31 cellular contexts compared by ENCODE assay signal in genomic region chr10:50981904-50982303, GRCh38.
"Had no signal": no experiment of that assay in that cellular context is flagged by ENCODE, and none has a peak within 500 bp of the region (broad histone marks: within the 10 kb centered on the region; RNA-seq: fewer than 3 reads in every experiment).

No MANE protein-coding gene starts in this region.

- H3K36me3 ChIP-seq: ascending aorta, cardiac muscle cell had no signal

- H3K9me3 ChIP-seq: ascending aorta had no signal

- H3K27me3 ChIP-seq: ascending aorta, cardiac muscle cell had no signal

- H3K4me3 ChIP-seq: ascending aorta, cardiac muscle cell had no signal

- DNase-seq: activated B cell treated with CpG ODN at 0.5 μM for 24 hours; activated CD4-positive, alpha-beta memory T cell treated with anti-CD3 and anti-CD28 coated beads for 36 hours; activated CD4-positive, alpha-beta T cell treated with anti-CD3 and anti-CD28 coated beads for 4 hours; activated CD4-positive, alpha-beta T cell treated with anti-CD3 and anti-CD28 coated beads, Interleukin-2, amount 10 ng/mL, durations not matched to agents 24 days and 14 days; activated CD4-positive, alpha-beta T cell treated with anti-CD3 and anti-CD28 coated beads, Interleukin-2, amount 50 U/mL, for 1 hour; activated CD4-positive, alpha-beta T cell treated with anti-CD3 and anti-CD28 coated beads, Interleukin-2, amount 50 U/mL, for 4 hours; activated CD4-positive, CD25-positive, alpha-beta regulatory T cell treated with anti-CD3 and anti-CD28 coated beads, Interleukin-2, amount 50 U/mL, for 72 hours; activated CD8-positive, alpha-beta memory T cell treated with anti-CD3 and anti-CD28 coated beads for 24 hours; activated CD8-positive, alpha-beta memory T cell treated with anti-CD3 and anti-CD28 coated beads, Interleukin-2, amount 10 ng/mL, durations not matched to agents 7 days and 5 days; activated CD8-positive, alpha-beta memory T cell treated with anti-CD3 and anti-CD28 coated beads, Interleukin-2, amount 50 U/mL, for 48 hours; activated CD8-positive, alpha-beta T cell treated with anti-CD3 and anti-CD28 coated beads, Interleukin-2, amount 10 ng/mL, durations not matched to agents 7 days and 5 days; activated effector memory CD4-positive, alpha-beta T cell treated with Interleukin-2 at 50 U/mL for 16 hours; activated gamma-delta T cell; activated naive CD4-positive, alpha-beta T cell treated with anti-CD3 and anti-CD28 coated beads, Interleukin-2, amount 10 ng/mL, durations not matched to agents 7 days and 5 days; activated naive CD4-positive, alpha-beta T cell treated with Interleukin-2 at 50 U/mL for 16 hours; activated naive CD8-positive, alpha-beta T cell treated with anti-CD3 and anti-CD28 coated beads, Interleukin-2, amount 10 ng/mL, durations not matched to agents 7 days and 5 days; activated naive CD8-positive, alpha-beta T cell treated with anti-CD3 and anti-CD28 coated beads, Interleukin-2, amount 50 U/mL, for 24 hours; activated T-cell treated with anti-CD3 and anti-CD28 coated beads, Interleukin-2, amount 50 U/mL, for 24 hours; activated T-cell treated with anti-CD3 and anti-CD28 coated beads, Interleukin-2, amount 50 U/mL, for 48 hours; amygdala; anterior cingulate cortex; caudate nucleus; cerebellar nuclear complex; T-helper 1 cell; T-helper 2 cell; T-helper 9 cell had no signal

- FAIRE-seq: bronchial epithelial cell, TTC549 had no signal

- H3K4me1 ChIP-seq: ascending aorta had no signal

- ATAC-seq: activated CD8-positive, alpha-beta memory T cell treated with anti-CD3 and anti-CD28 coated beads, Interleukin-2, amount 10 ng/mL, durations not matched to agents 7 days and 5 days; activated CD8-positive, alpha-beta T cell treated with anti-CD3 and anti-CD28 coated beads, Interleukin-2, amount 10 ng/mL, durations not matched to agents 7 days and 5 days; activated naive CD8-positive, alpha-beta T cell treated with anti-CD3 and anti-CD28 coated beads, Interleukin-2, amount 50 U/mL, for 24 hours had no signal

- H3K27ac ChIP-seq: ascending aorta, cardiac muscle cell, VCaP had no signal
